In the genomic region with DNA sequence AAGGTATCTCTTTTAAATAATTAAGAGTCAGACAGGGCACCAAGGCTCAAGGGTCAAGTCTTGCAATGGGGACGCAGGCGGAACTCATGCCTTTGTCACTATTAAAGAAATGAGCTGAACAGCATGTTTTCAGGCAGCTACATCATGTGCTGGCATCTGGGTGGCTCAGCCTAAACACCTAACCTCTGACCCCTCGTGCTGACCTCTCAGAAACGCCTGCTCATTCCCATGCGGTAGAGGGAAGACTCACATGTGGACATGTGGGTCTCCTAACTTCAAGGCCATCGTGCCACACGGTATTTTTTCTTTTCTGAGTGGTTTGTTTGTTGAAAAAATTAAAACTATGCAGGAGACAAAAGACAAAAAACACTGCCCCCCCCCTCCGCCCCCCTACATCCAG, we compare ENCODE assay signal across 20 cellular contexts. TPM values are rescaled to one million over a fixed set of nuclear protein-coding genes. Genes with fewer than 3 reads are reported as not detected.
A peak's percentile ranks its signal among the peaks of the same experiment; 100 is the strongest.
DNase-seq lines count a peak whose midpoint lies in the region; ATAC-seq, FAIRE-seq and TF ChIP-seq lines count a peak whose summit lies in the region.
"Had no signal": no experiment of that assay in that cellular context is flagged by ENCODE, and none has a peak within 500 bp of the region (broad histone marks: within the 10 kb centered on the region; RNA-seq: fewer than 3 reads in every experiment).

No MANE protein-coding gene starts in this region.

- POLR2A ChIA-PET in HepG2 (lab: Yijun Ruan, JAX) = no interaction called here

- in situ Hi-C loops in HepG2 (cut with HindIII; ENCODE audit: extremely low pct_ligation_motif_present, low pct_unique_long_range_greater_than_20kb) = no loop called here

- no peak overlapping the region for H3K4me2 ChIP-seq in HepG2 (ENCODE audit: low read depth, low read length)

- BruUV-seq in HepG2 (replicated peaks; lab: Mats Ljungman, UMichigan) = no TSS peak

- peaks cover 17% of the 10 kb centered on the region for H3K4me1 ChIP-seq in HepG2 (ENCODE audit: insufficient read depth, low read length)
- H3K4me1 ChIP-seq in right lobe of liver = peaks cover 0 to 8% (median 4%) of the 10 kb centered on the region in 4 donors
- H3K4me1 ChIP-seq: HAP-1 had no signal

- TF ChIP-seq CTCF in HepG2 (CRISPR knock-in tag; IDR thresholded peaks at IDR 0.05) (no peak), right lobe of liver (IDR thresholded peaks at IDR 0.05) (no peak), coronary artery (IDR thresholded peaks at IDR 0.05) (no peak), type B pancreatic cell (conservative IDR thresholded peaks at IDR 0.05) (no peak)

- H3K27me3 Mint-ChIP-seq in type B pancreatic cell = no peaks in the 10 kb centered on the region

- peaks cover 3% of the 10 kb centered on the region for H3K36me3 Mint-ChIP-seq in type B pancreatic cell
- H3K36me3 Mint-ChIP-seq: CD4-positive, alpha-beta memory T cell had no signal

- no peak for FAIRE-seq in HepG2 (lab: Jason Lieb, UNC)
- FAIRE-seq: GM12891, GM18507 had no signal

- no peak overlapping the region for H3K9ac ChIP-seq in HepG2 (ENCODE audit: insufficient read depth, low read depth, low read length)

- H3K27ac Mint-ChIP-seq in type B pancreatic cell = no peak overlapping the region
- H3K27ac Mint-ChIP-seq: CD4-positive, alpha-beta memory T cell; GM23338; HFFc6 had no signal

- no peak overlapping the region for H3K4me3 Mint-ChIP-seq in type B pancreatic cell
- H3K4me3 Mint-ChIP-seq: CD4-positive, alpha-beta memory T cell; GM23338; HFFc6 had no signal

- H3K9me3 ChIP-seq in HepG2 (ENCODE audit: low read length) = no peaks in the 10 kb centered on the region
- H3K9me3 ChIP-seq in right lobe of liver = no peaks in the 10 kb centered on the region
- H3K9me3 ChIP-seq: HAP-1 had no signal

- peaks cover 6% of the 10 kb centered on the region for H3K9me3 Mint-ChIP-seq in type B pancreatic cell

- WGBS in HepG2 (ENCODE audit: low lambda C conversion rate) = 30% methylated on average over 8 of the region's 8 CpGs
- 78% methylated on average over 8 of the region's 8 CpGs for WGBS in right lobe of liver (ENCODE audit: insufficient coverage, low coverage, low lambda C conversion rate, missing lambda C conversion rate)

- no peak overlapping the region for H3K27ac ChIP-seq in HepG2 (ENCODE audit: extremely low read length, insufficient read depth, low read length)
- H3K27ac ChIP-seq in right lobe of liver = no peak overlapping the region
- no peak overlapping the region for H3K27ac ChIP-seq in coronary artery

- H3K4me3 ChIP-seq in HepG2 (replicated peaks in 1 of 3; ENCODE audit: insufficient read depth in 1 of 3, low read depth in 2 of 3, low read length in 3 of 3) = no peak overlapping the region
- no peak overlapping the region for H3K4me3 ChIP-seq in right lobe of liver
- no peak overlapping the region for H3K4me3 ChIP-seq in coronary artery
- H3K4me3 ChIP-seq: GM23338, HAP-1 had no signal

- TF ChIP-seq EP300 in HepG2 (IDR thresholded peaks at IDR 0.05; ENCODE audit: low read depth in 2 of 2, low read length in 2 of 2) = no peak
- no peak for TF ChIP-seq EP300 in HepG2 (CRISPR knock-in tag; IDR thresholded peaks at IDR 0.05; ENCODE audit: borderline replicate concordance)

- no peaks in the 10 kb centered on the region for H4K20me1 ChIP-seq in HepG2 (ENCODE audit: insufficient read depth, low read length)

- no peaks in the 10 kb centered on the region for H3K4me1 Mint-ChIP-seq in type B pancreatic cell (ENCODE audit: unreplicated experiment)

- ATAC-seq in HepG2 (no peak), right lobe of liver (no peak), HG02885 (IDR thresholded peaks at IDR 0.05; ENCODE audit: poor library complexity, unreplicated experiment) (no peak)

- H2AFZ ChIP-seq in HepG2 (ENCODE audit: low read length) = no peak overlapping the region
- H2AFZ ChIP-seq: GM23338 had no signal

- no peaks in the 10 kb centered on the region for H3K36me3 ChIP-seq in HepG2 (replicated peaks in 1 of 2; ENCODE audit: control insufficient read depth in 1 of 2, insufficient read depth in 2 of 2, low read length in 2 of 2)
- no peaks in the 10 kb centered on the region for H3K36me3 ChIP-seq in right lobe of liver
- H3K36me3 ChIP-seq: HAP-1 had no signal

- no peak for TF ChIP-seq POLR2A in HepG2 (IDR thresholded peaks at IDR 0.05; ENCODE audit: insufficient read depth in 1 of 2, low read depth in 2 of 2, low read length in 2 of 2)
- TF ChIP-seq POLR2A in right lobe of liver (IDR thresholded peaks at IDR 0.05) = no peak

- DNase-seq in HepG2 (ENCODE audit: low spot score) (no peak), right lobe of liver (no peak), coronary artery (ENCODE audit: low spot score) (peak; percentile 52), posterior vena cava (ENCODE audit: low spot score) (peak; percentile 40), type B pancreatic cell (ENCODE audit: extremely low spot score, unreplicated experiment) (peak; percentile 47), anterior cingulate cortex (lab: John Stamatoyannopoulos, UW) (no peak)
- DNase-seq in stimulated activated CD4-positive, alpha-beta T cell treated with anti-CD3 and anti-CD28 coated beads, Interleukin-4, amount 100 ng/mL, for 4 hours = no peak
- DNase-seq: C1 segment of cervical spinal cord; Calu3; CD4-positive, alpha-beta memory T cell; COR-L47; DMS53; DMS79 treated with DMSO at 0.1 percent for 48 hours; GF-D8; HFFc6 had no signal

- intact Hi-C loops in HepG2 (cut with micrococcal nuclease; ENCODE audit: unreplicated experiment) = no loop called here
- intact Hi-C loops in right lobe of liver (cut with DNase I) = no loop called here
- intact Hi-C loops in posterior vena cava (cut with DNase I) = no loop called here

- CTCF ChIA-PET in HepG2 (lab: Yijun Ruan, JAX; ENCODE audit: low intra/inter-chr PET ratio, low total read pairs) = no interaction called here

- no peak for TF ChIP-seq RAD21 in HepG2 (CRISPR knock-in tag; IDR thresholded peaks at IDR 0.05)

- H3K27me3 ChIP-seq in HepG2 (ENCODE audit: control insufficient read depth in 1 of 2, insufficient read depth in 2 of 2, low read length in 2 of 2) (peaks cover 0 to 51% of the 10 kb centered on the region in 2 experiments; a peak in 3 of 5 replicates), right lobe of liver (no peaks in the 10 kb centered on the region)

- no peaks in the 10 kb centered on the region for H3K79me2 ChIP-seq in HepG2 (ENCODE audit: insufficient read depth, low read length)

TF ChIP-seq in HepG2, 621 proteins besides CTCF, POLR2A, EP300 and RAD21 (continues in another document):
- TF ChIP-seq, protein P1, sequence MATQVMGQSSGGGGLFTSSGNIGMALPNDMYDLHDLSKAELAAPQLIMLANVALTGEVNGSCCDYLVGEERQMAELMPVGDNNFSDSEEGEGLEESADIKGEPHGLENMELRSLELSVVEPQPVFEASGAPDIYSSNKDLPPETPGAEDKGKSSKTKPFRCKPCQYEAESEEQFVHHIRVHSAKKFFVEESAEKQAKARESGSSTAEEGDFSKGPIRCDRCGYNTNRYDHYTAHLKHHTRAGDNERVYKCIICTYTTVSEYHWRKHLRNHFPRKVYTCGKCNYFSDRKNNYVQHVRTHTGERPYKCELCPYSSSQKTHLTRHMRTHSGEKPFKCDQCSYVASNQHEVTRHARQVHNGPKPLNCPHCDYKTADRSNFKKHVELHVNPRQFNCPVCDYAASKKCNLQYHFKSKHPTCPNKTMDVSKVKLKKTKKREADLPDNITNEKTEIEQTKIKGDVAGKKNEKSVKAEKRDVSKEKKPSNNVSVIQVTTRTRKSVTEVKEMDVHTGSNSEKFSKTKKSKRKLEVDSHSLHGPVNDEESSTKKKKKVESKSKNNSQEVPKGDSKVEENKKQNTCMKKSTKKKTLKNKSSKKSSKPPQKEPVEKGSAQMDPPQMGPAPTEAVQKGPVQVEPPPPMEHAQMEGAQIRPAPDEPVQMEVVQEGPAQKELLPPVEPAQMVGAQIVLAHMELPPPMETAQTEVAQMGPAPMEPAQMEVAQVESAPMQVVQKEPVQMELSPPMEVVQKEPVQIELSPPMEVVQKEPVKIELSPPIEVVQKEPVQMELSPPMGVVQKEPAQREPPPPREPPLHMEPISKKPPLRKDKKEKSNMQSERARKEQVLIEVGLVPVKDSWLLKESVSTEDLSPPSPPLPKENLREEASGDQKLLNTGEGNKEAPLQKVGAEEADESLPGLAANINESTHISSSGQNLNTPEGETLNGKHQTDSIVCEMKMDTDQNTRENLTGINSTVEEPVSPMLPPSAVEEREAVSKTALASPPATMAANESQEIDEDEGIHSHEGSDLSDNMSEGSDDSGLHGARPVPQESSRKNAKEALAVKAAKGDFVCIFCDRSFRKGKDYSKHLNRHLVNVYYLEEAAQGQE (IDR thresholded peaks at IDR 0.05; ENCODE audit: borderline replicate concordance in 1 of 2, low read depth in 1 of 2, low read length in 2 of 2) = no peak

RNA-seq across cellular contexts. Expression of a gene that starts 31.3 kb away (rescaled TPM):
- total RNA-seq in HepG2 (2016; rRNA removed; fragmentation: Illumina TruSeq; extraction: Trizol) (not detected in 2 replicates), right lobe of liver (under 1 TPM in 1 of 6 experiments, not detected in 5; 0.05 TPM), posterior vena cava (under 1 TPM; 0.29 to 0.88 TPM), type B pancreatic cell (ENCODE audit: low replicate concordance) (0.62 and 5.1 TPM in 2 replicates)
- total RNA-seq in HepG2 (2016; cell fraction: cytosol; rRNA removed; fragmentation: Illumina TruSeq; extraction: Trizol; ENCODE audit: low read depth) = not detected in 2 replicates
- total RNA-seq in HepG2 (2016; cell fraction: insoluble cytoplasmic fraction; rRNA removed; fragmentation: Illumina TruSeq; extraction: Trizol) = not detected in 2 replicates
- total RNA-seq in HepG2 (2016; cell fraction: membrane; rRNA removed; fragmentation: Illumina TruSeq; extraction: Trizol) = not detected in 2 replicates
- total RNA-seq in HepG2 (2016; cell fraction: nucleus; rRNA removed; fragmentation: Illumina TruSeq; extraction: Trizol) = not detected in 2 replicates
- polyA plus RNA-seq in HepG2 (2011; rRNA removed) = not detected in 2 replicates
- not detected in 2 replicates for polyA plus RNA-seq in HepG2 (2011; cell fraction: cytosol; rRNA removed)
- polyA plus RNA-seq in HepG2 (2011; cell fraction: nucleus; rRNA removed) = not detected in 2 replicates
- not detected in 2 replicates for polyA plus RNA-seq in HepG2 (2012)
- polyA plus RNA-seq in HepG2 (2016; cell fraction: cytosol; fragmentation: Illumina TruSeq; extraction: Trizol; ENCODE audit: low read depth) = not detected in 2 replicates
- not detected in 2 replicates for polyA plus RNA-seq in HepG2 (2016; cell fraction: insoluble cytoplasmic fraction; fragmentation: Illumina TruSeq; extraction: Trizol; ENCODE audit: low read depth)
- not detected in 2 replicates for polyA plus RNA-seq in HepG2 (2016; cell fraction: membrane; fragmentation: Illumina TruSeq; extraction: Trizol; ENCODE audit: low read depth)
- polyA plus RNA-seq in HepG2 (2016; cell fraction: nucleus; fragmentation: Illumina TruSeq; extraction: Trizol; ENCODE audit: insufficient read depth, low read depth) = not detected in 2 replicates
- not detected in 2 replicates for polyA minus RNA-seq in HepG2 (2011; rRNA and poly(A)+ RNA removed; ENCODE audit: low replicate concordance)
- not detected in 2 replicates for polyA minus RNA-seq in HepG2 (2011; cell fraction: cytosol; rRNA and poly(A)+ RNA removed)
- polyA minus RNA-seq in HepG2 (2011; cell fraction: nucleus; rRNA and poly(A)+ RNA removed) = not detected in 2 replicates
- total RNA-seq: CD4-positive, alpha-beta memory T cell had no signal
- polyA plus RNA-seq: CD4-positive, alpha-beta memory T cell had no signal

Comparison
In these comparisons a context has a peak if more than half of its experiments do, and no peak if none do; other contexts are left out.
1. DNase-seq: peak in coronary artery (single experiment), posterior vena cava (single experiment) and type B pancreatic cell (single experiment); none in HepG2 (single experiment), right lobe of liver (0 of 3), anterior cingulate cortex (0 of 58) and stimulated activated CD4-positive, alpha-beta T cell treated with anti-CD3 and anti-CD28 coated beads, Interleukin-4, amount 100 ng/mL, for 4 hours (0 of 2).